8 cellular contexts compared by ENCODE assay signal in genomic region chr11:19679952-19680823, GRCh38. TPM values are rescaled to one million over a fixed set of nuclear protein-coding genes. Genes with fewer than 3 reads are reported as not detected.
DNase-seq lines count a peak whose midpoint lies in the region; ATAC-seq and TF ChIP-seq lines count a peak whose summit lies in the region.

No MANE protein-coding gene starts in this region.

- H3K4me3 Mint-ChIP-seq in WTC11 = no peak overlapping the region

- TF ChIP-seq CTCF in WTC11 (IDR thresholded peaks at IDR 0.05) (no peak), psoas muscle (IDR thresholded peaks at IDR 0.05) (no peak), GM10248 (IDR thresholded peaks at IDR 0.05; ENCODE audit: control extremely low read depth, extremely low read depth, low read depth, missing control alignments) (no peak)

- no peaks in the 10 kb centered on the region for H3K9me3 Mint-ChIP-seq in WTC11

- 35 to 48% (median 46%) methylated on average over 12 of the region's 12 CpGs for WGBS in psoas muscle, 3 donors

- H3K4me1 ChIP-seq in psoas muscle = peaks cover 39% of the 10 kb centered on the region

- DNase-seq in ELR (ENCODE audit: low read depth) (peak; percentile 99), WTC11 (ENCODE audit: low spot score) (no peak), cardiac septum (ENCODE audit: low spot score) (peak; percentile 92), psoas muscle (peak; percentile 91 to 94), HT-29 (ENCODE audit: low spot score) (no peak), G401 (ENCODE audit: low spot score) (no peak), GM10248 (ENCODE audit: extremely low spot score) (no peak)
- no peak for DNase-seq in stimulated activated CD4-positive, alpha-beta T cell treated with anti-CD3 and anti-CD28 coated beads, Interleukin-4, amount 100 ng/mL, for 4 hours

- H3K27ac Mint-ChIP-seq in WTC11 = no peak overlapping the region

- H3K27ac ChIP-seq in psoas muscle = peak overlapping the region; percentile 58

- H3K4me3 ChIP-seq in psoas muscle = no peak overlapping the region

- POLR2A ChIA-PET in WTC11 (lab: Charles Lee) (interaction anchor here (0.6 kb wide), 1 partner anchor 32 kb away, joined by 3 read pairs; no protein-coding TSS in a partner anchor), GM10248 (lab: Yijun Ruan, JAX) (no interaction called here)

- ATAC-seq in WTC11 (peak; percentile 74), psoas muscle (peak; percentile 66 to 82 (median 76))

- intact Hi-C loops in cardiac septum (cut with DNase I) (loop anchor here (2.0 to 5.0 kb wide), 3 partner anchors 17 to 103 kb away; partner anchors contain the start of gene NAV2), psoas muscle (cut with DNase I) (no loop called here)

- no peaks in the 10 kb centered on the region for H3K27me3 ChIP-seq in psoas muscle (ENCODE audit: insufficient read depth in 3 of 3, low read length in 2 of 3)

- H3K9me3 ChIP-seq in psoas muscle = no peaks in the 10 kb centered on the region

- H3K36me3 Mint-ChIP-seq in WTC11 = no peaks in the 10 kb centered on the region

- in situ Hi-C loops in G401 (cut with HindIII; ENCODE audit: low sequenced_read_pairs) = no loop called here

- H3K36me3 ChIP-seq in psoas muscle (ENCODE audit: insufficient read depth in 1 of 2, low read depth in 1 of 2) = no peaks in the 10 kb centered on the region

- H3K4me1 Mint-ChIP-seq in WTC11 = peaks cover 37% of the 10 kb centered on the region

- H3K27me3 Mint-ChIP-seq in WTC11 (ENCODE audit: low read depth) = no peaks in the 10 kb centered on the region

- CTCF ChIA-PET in WTC11 (lab: Charles Lee) = no interaction called here
- CTCF ChIA-PET in GM10248 (lab: Yijun Ruan, JAX) = interaction anchor here (1.2 kb wide), 1 partner anchor 14 kb away, joined by 3 read pairs; no protein-coding TSS in a partner anchor

TF ChIP-seq in WTC11, 78 proteins besides CTCF, POLR2A, EP300 and RAD21:
- TF ChIP-seq FOXK1 (CRISPR knock-in tag; IDR thresholded peaks at IDR 0.05) = no peak
- TF ChIP-seq ZNF121 (CRISPR knock-in tag; IDR thresholded peaks at IDR 0.05) = no peak
- no peak for TF ChIP-seq JUN (CRISPR knock-in tag; IDR thresholded peaks at IDR 0.05)
- TF ChIP-seq ATF1 (CRISPR knock-in tag; IDR thresholded peaks at IDR 0.05) = no peak
- TF ChIP-seq AFF4 (CRISPR knock-in tag; IDR thresholded peaks at IDR 0.05; ENCODE audit: borderline replicate concordance) = no peak
- TF ChIP-seq NR3C1 (CRISPR knock-in tag; conservative IDR thresholded peaks at IDR 0.05; ENCODE audit: low read depth) = no peak
- TF ChIP-seq ZNF423 (CRISPR knock-in tag; IDR thresholded peaks at IDR 0.05) = 0 out of 2 replicates have a peak, but pooled peaks have one; percentile 33
- no peak for TF ChIP-seq PRRX2 (CRISPR knock-in tag; IDR thresholded peaks at IDR 0.05)
- TF ChIP-seq MAX (CRISPR knock-in tag; IDR thresholded peaks at IDR 0.05) = 0 out of 2 replicates have a peak, but pooled peaks have one; percentile 28

RNA-seq across cellular contexts. Expression of gene NAV2, which starts 32.4 kb away (rescaled TPM):
- total RNA-seq in WTC11 (2021) (41.8 to 44.5 TPM (median 42.8 TPM) in 3 replicates), cardiac septum (50.8 TPM), psoas muscle (10 to 100 TPM in 1 of 4 donors, 1 to 10 TPM in 3; 2.1 to 21.8 (median 4.4) TPM)
- 1 to 10 TPM in 1 of 3 donors, under 1 TPM in 2; 0.68 to 4.4 (median 0.86) TPM for polyA plus RNA-seq in psoas muscle
- 0.05 TPM in 2 replicates for total RNA-seq in HT-29 (2014; rRNA removed; shearing (Covaris generic))
- total RNA-seq in G401 (2014; rRNA removed; shearing (Covaris generic)) = 2.5 and 4.2 TPM in 2 replicates

Comparison
In these comparisons a context has a peak if more than half of its experiments do, and no peak if none do; other contexts are left out.
1. DNase-seq: peak in ELR (single experiment), cardiac septum (single experiment) and psoas muscle (2 of 2); none in WTC11 (single experiment), HT-29 (single experiment), stimulated activated CD4-positive, alpha-beta T cell treated with anti-CD3 and anti-CD28 coated beads, Interleukin-4, amount 100 ng/mL, for 4 hours (0 of 2), G401 (single experiment) and GM10248 (single experiment).